Comparison of ENCODE assay signal across 8 cellular contexts in the genomic region with DNA sequence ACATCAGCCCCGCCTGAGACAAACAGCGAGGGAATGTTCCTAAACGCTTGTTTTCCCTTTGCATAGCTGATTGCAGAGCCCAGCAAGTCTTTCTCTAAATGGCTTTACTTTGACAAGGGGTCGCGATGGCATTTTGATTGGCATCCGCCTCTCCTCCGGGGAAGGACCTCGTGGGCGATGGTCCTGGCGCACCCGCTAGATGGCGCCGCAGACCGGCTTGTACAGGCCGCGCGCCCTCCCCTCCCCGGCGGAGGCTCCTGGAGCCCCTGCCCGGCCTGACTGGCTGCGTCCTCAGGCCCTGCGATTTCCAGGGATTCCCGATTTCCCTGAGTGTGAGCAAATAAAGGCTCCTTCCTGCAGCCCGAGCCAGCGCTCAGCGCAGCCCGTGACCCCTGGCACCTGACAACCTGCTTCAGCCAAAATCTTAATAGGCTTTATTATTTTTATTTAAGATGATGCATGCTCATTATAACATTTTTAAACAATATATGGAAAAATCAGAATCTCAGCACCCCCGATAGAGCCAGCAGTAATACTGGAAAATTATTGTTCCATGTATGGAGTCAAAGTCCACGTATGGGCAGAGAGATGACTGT.
DNase-seq lines count a peak whose midpoint lies in the region; ATAC-seq and TF ChIP-seq lines count a peak whose summit lies in the region.

No MANE protein-coding gene starts in this region.

- peaks cover 7% of the 10 kb centered on the region for H4K20me1 ChIP-seq in GM23338 (replicated peaks; ENCODE audit: insufficient read depth)

- H3K27ac ChIP-seq in GM23338 (ENCODE audit: low read depth) (no peak overlapping the region), caudate nucleus (ENCODE audit: low read depth, low read length) (no peak overlapping the region)

- H3F3A ChIP-seq in GM23338 (replicated peaks; ENCODE audit: low read depth): 0 out of 2 replicates have a peak, but pooled peaks cover 3% of the 10 kb centered on the region

- H3K27me3 Mint-ChIP-seq in GM23338 (ENCODE audit: insufficient read depth, low read depth, poor library complexity): peaks cover 1% of the 10 kb centered on the region
- peaks cover 44% of the 10 kb centered on the region for H3K27me3 Mint-ChIP-seq in mesothelial cell of epicardium (ENCODE audit: low read depth)

- peaks cover 7% of the 10 kb centered on the region; the same call in 1 of the 2 replicates for H3K4me1 ChIP-seq in GM23338 (ENCODE audit: insufficient read depth)

- H3K9me3 Mint-ChIP-seq in GM23338 (no peaks in the 10 kb centered on the region), mesothelial cell of epicardium (no peaks in the 10 kb centered on the region)

- DNase-seq in DMS 273 (lab: John Stamatoyannopoulos, UW; ENCODE audit: unreplicated experiment): peak; percentile 66
- DNase-seq in DMS 273 treated with DMSO at 0.1 percent for 48 hours (lab: John Stamatoyannopoulos, UW): no peak
- DNase-seq in GM23338 (ENCODE audit: low spot score): peak; percentile 90
- DNase-seq in NCI-H345 (lab: John Stamatoyannopoulos, UW): peak; percentile 14
- peak in 53 of 61 donors; percentile 5 to 75 (median 39) for DNase-seq in caudate nucleus (lab: John Stamatoyannopoulos, UW)
- DNase-seq in mesothelial cell of epicardium (ENCODE audit: low spot score in 2 of 2, unreplicated experiment in 2 of 2): peak; percentile 48 to 65
- DNase-seq in NCI-H226: no peak

- H3K27me3 ChIP-seq in GM23338 (ENCODE audit: insufficient read depth): no peaks in the 10 kb centered on the region

- H3K4me2 ChIP-seq in GM23338: peak overlapping the region; percentile 68

- TF ChIP-seq CTCF in GM23338 (conservative IDR thresholded peaks at IDR 0.05; ENCODE audit: low read depth in 2 of 2): peak; percentile 83 to 92
- peak; percentile 77 for TF ChIP-seq CTCF in mesothelial cell of epicardium (IDR thresholded peaks at IDR 0.05; ENCODE audit: unreplicated experiment)

- H3K36me3 Mint-ChIP-seq in GM23338 (ENCODE audit: low read depth): no peaks in the 10 kb centered on the region; the same call in 2 of the 3 replicates
- no peaks in the 10 kb centered on the region for H3K36me3 Mint-ChIP-seq in mesothelial cell of epicardium

- H3K4me3 ChIP-seq in GM23338: no peak overlapping the region

- H3K4me1 Mint-ChIP-seq in GM23338 (peaks cover 8% of the 10 kb centered on the region), mesothelial cell of epicardium (no peaks in the 10 kb centered on the region)

- H3K27ac Mint-ChIP-seq in GM23338: no peak overlapping the region
- H3K27ac Mint-ChIP-seq in mesothelial cell of epicardium: no peak overlapping the region

- no peaks in the 10 kb centered on the region; the same call in 1 of the 2 replicates for H3K79me2 ChIP-seq in GM23338 (replicated peaks; ENCODE audit: insufficient read depth)

- H3K36me3 ChIP-seq in GM23338 (ENCODE audit: insufficient read depth): no peaks in the 10 kb centered on the region

- no peaks in the 10 kb centered on the region for H3K9me2 ChIP-seq in GM23338 (ENCODE audit: insufficient read depth)

- ATAC-seq in GM23338: peak; percentile 98
- ATAC-seq in GM18858 (IDR thresholded peaks at IDR 0.05; ENCODE audit: unreplicated experiment): no peak

- no peak overlapping the region for H2AFZ ChIP-seq in GM23338

- H3K4me3 Mint-ChIP-seq in GM23338 (no peak overlapping the region), mesothelial cell of epicardium (no peak overlapping the region)

TF ChIP-seq in GM23338, 12 proteins besides CTCF, POLR2A, EP300 and RAD21 (continues in another document):
- TF ChIP-seq JUNB (IDR thresholded peaks at IDR 0.05; ENCODE audit: unreplicated experiment) (no peak), CREB1 (CRISPR knock-in tag; IDR thresholded peaks at IDR 0.05; ENCODE audit: low read depth) (no peak), STAT1 (IDR thresholded peaks at IDR 0.05; ENCODE audit: unreplicated experiment) (no peak), NANOG (IDR thresholded peaks at IDR 0.05; ENCODE audit: borderline replicate concordance) (no peak), ZNF331 (CRISPR knock-in tag; IDR thresholded peaks at IDR 0.05; ENCODE audit: low read depth) (no peak), EZH2phosphoT487 (IDR thresholded peaks at IDR 0.05; ENCODE audit: unreplicated experiment) (no peak), POLR2AphosphoS5 (IDR thresholded peaks at IDR 0.05; ENCODE audit: low read depth) (no peak), EZH2 (IDR thresholded peaks at IDR 0.05; ENCODE audit: low read depth, unreplicated experiment) (no peak), ZNF114 (CRISPR knock-in tag; IDR thresholded peaks at IDR 0.05) (no peak)
- TF ChIP-seq, protein P1, sequence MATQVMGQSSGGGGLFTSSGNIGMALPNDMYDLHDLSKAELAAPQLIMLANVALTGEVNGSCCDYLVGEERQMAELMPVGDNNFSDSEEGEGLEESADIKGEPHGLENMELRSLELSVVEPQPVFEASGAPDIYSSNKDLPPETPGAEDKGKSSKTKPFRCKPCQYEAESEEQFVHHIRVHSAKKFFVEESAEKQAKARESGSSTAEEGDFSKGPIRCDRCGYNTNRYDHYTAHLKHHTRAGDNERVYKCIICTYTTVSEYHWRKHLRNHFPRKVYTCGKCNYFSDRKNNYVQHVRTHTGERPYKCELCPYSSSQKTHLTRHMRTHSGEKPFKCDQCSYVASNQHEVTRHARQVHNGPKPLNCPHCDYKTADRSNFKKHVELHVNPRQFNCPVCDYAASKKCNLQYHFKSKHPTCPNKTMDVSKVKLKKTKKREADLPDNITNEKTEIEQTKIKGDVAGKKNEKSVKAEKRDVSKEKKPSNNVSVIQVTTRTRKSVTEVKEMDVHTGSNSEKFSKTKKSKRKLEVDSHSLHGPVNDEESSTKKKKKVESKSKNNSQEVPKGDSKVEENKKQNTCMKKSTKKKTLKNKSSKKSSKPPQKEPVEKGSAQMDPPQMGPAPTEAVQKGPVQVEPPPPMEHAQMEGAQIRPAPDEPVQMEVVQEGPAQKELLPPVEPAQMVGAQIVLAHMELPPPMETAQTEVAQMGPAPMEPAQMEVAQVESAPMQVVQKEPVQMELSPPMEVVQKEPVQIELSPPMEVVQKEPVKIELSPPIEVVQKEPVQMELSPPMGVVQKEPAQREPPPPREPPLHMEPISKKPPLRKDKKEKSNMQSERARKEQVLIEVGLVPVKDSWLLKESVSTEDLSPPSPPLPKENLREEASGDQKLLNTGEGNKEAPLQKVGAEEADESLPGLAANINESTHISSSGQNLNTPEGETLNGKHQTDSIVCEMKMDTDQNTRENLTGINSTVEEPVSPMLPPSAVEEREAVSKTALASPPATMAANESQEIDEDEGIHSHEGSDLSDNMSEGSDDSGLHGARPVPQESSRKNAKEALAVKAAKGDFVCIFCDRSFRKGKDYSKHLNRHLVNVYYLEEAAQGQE (IDR thresholded peaks at IDR 0.05; ENCODE audit: unreplicated experiment): no peak

Comparison
In these comparisons a context has a peak if more than half of its experiments do, and no peak if none do; other contexts are left out.
1. DNase-seq: peak in DMS 273 (single experiment), GM23338 (single experiment), NCI-H345 (single experiment), caudate nucleus (53 of 61) and mesothelial cell of epicardium (2 of 2); none in DMS 273 treated with DMSO at 0.1 percent for 48 hours (single experiment) and NCI-H226 (single experiment).